ENCODE assay signal across 15 cellular contexts in the genomic region with DNA sequence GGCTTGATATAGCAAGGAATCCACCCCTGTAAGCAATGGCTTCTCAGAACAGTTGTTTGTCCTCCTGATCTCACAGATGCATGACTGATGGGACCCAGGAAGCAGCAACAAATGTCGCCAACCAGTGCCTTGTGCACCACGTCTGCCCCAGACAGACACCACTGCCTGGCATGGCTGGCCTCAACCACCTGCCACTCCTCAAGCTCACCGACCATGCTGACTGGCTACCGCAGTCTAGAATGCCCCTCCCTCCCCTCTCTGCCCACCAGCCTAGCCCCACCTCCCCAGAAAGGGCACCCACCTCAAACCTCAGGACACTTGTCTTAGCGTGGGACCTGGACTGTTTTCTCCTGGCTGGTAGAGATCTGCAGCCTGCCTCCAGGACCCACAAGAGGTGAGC.
"Had no signal": no experiment of that assay in that cellular context is flagged by ENCODE, and none has a peak within 500 bp of the region (broad histone marks: within the 10 kb centered on the region; RNA-seq: fewer than 3 reads in every experiment).

No MANE protein-coding gene starts in this region.

- FAIRE-seq: islet of Langerhans, small intestine had no signal

- H3K27ac ChIP-seq: ascending aorta, breast epithelium, gastroesophageal sphincter, right atrium auricular region had no signal

- DNase-seq: activated naive CD4-positive, alpha-beta T cell treated with anti-CD3 and anti-CD28 coated beads for 36 hours; activated naive CD8-positive, alpha-beta T cell treated with anti-CD3 and anti-CD28 coated beads, Interleukin-2, amount 50 U/mL, for 24 hours; erythroblast; naive thymus-derived CD8-positive, alpha-beta T cell; nucleus accumbens; posterior cingulate gyrus; small intestine; stimulated activated naive CD8-positive, alpha-beta T cell treated with anti-CD3 and anti-CD28 coated beads, Interleukin-15, amount 100 ng/mL, for 72 hours had no signal

- H3K27me3 ChIP-seq: ascending aorta, breast epithelium, gastroesophageal sphincter, right atrium auricular region had no signal

- ATAC-seq: activated CD4-positive, CD25-positive, alpha-beta regulatory T cell treated with anti-CD3 and anti-CD28 coated beads, Interleukin-2, amount 50 U/mL, for 24 hours; activated naive CD8-positive, alpha-beta T cell treated with anti-CD3 and anti-CD28 coated beads, Interleukin-2, amount 50 U/mL, for 24 hours; gastroesophageal sphincter; naive thymus-derived CD8-positive, alpha-beta T cell; stimulated activated naive CD8-positive, alpha-beta T cell treated with anti-CD3 and anti-CD28 coated beads, Interleukin-15, amount 100 ng/mL, for 72 hours had no signal

- H3K36me3 ChIP-seq: ascending aorta, breast epithelium, gastroesophageal sphincter, right atrium auricular region had no signal

- H3K9me3 ChIP-seq: ascending aorta, breast epithelium, gastroesophageal sphincter, right atrium auricular region had no signal

- H3K4me1 ChIP-seq: breast epithelium had no signal

- H3K4me3 ChIP-seq: ascending aorta, breast epithelium, gastroesophageal sphincter, lung, right atrium auricular region had no signal
